15 cellular contexts compared by ENCODE assay signal in genomic region chr3:31246293-31247062, GRCh38.
DNase-seq lines count a peak whose midpoint lies in the region; TF ChIP-seq lines count a peak whose summit lies in the region.
"Had no signal": no experiment of that assay in that cellular context is flagged by ENCODE, and none has a peak within 500 bp of the region (broad histone marks: within the 10 kb centered on the region; RNA-seq: fewer than 3 reads in every experiment).

No MANE protein-coding gene starts in this region.

- H3K4me1 ChIP-seq in Loucy (ENCODE audit: insufficient read depth, low read length, poor library complexity, severe bottlenecking) = peaks cover 87% of the 10 kb centered on the region
- no peaks in the 10 kb centered on the region for H3K4me1 ChIP-seq in esophagus muscularis mucosa
- H3K4me1 ChIP-seq: Peyer's patch had no signal

- no peaks in the 10 kb centered on the region for H4K20me1 ChIP-seq in Loucy (ENCODE audit: insufficient read depth, low read length, poor library complexity, severe bottlenecking)

- no peaks in the 10 kb centered on the region for H3K9me2 ChIP-seq in Loucy (replicated peaks; ENCODE audit: low read depth, low read length)

- no peak overlapping the region for H3K4me3 ChIP-seq in Loucy (ENCODE audit: low read length, poor library complexity, severe bottlenecking)
- H3K4me3 ChIP-seq in esophagus muscularis mucosa = no peak overlapping the region
- H3K4me3 ChIP-seq: Peyer's patch had no signal

- TF ChIP-seq EP300 in esophagus muscularis mucosa (IDR thresholded peaks at IDR 0.05) = no peak

- H3K27me3 ChIP-seq in Loucy (ENCODE audit: insufficient read depth, low read length, poor library complexity, severe bottlenecking) (no peaks in the 10 kb centered on the region), esophagus muscularis mucosa (no peaks in the 10 kb centered on the region)
- H3K27me3 ChIP-seq: Peyer's patch had no signal

- H3K4me1 Mint-ChIP-seq in progenitor cell of endocrine pancreas (ENCODE audit: low read depth) = peaks cover 19% of the 10 kb centered on the region
- H3K4me1 Mint-ChIP-seq: B cell had no signal

- peak overlapping the region; percentile 76 for H2AFZ ChIP-seq in Loucy (ENCODE audit: low read length)

- TF ChIP-seq CTCF in Loucy (conservative IDR thresholded peaks at IDR 0.05; ENCODE audit: low read length) (no peak), esophagus muscularis mucosa (IDR thresholded peaks at IDR 0.05) (no peak), progenitor cell of endocrine pancreas (IDR thresholded peaks at IDR 0.05; ENCODE audit: unreplicated experiment) (no peak)

- no peaks in the 10 kb centered on the region for H3K27me3 Mint-ChIP-seq in progenitor cell of endocrine pancreas
- H3K27me3 Mint-ChIP-seq: CD4-positive, alpha-beta T cell had no signal

- H3K36me3 ChIP-seq in Loucy (ENCODE audit: insufficient read depth, low read length) (no peaks in the 10 kb centered on the region), esophagus muscularis mucosa (no peaks in the 10 kb centered on the region)
- H3K36me3 ChIP-seq: Peyer's patch had no signal

- H3K4me3 Mint-ChIP-seq in progenitor cell of endocrine pancreas (ENCODE audit: low read depth) = no peak overlapping the region
- H3K4me3 Mint-ChIP-seq: B cell; CD4-positive, alpha-beta T cell had no signal

- intact Hi-C loops in esophagus muscularis mucosa (cut with DNase I) = no loop called here

- peak overlapping the region; percentile 50 for H3K9ac ChIP-seq in Loucy (ENCODE audit: low read depth, low read length, poor library complexity, severe bottlenecking)

- peak overlapping the region; percentile 23 for H3K4me2 ChIP-seq in Loucy (ENCODE audit: low read depth, low read length, poor library complexity, severe bottlenecking)

- DNase-seq in NCI-H1092 treated with DMSO at 0.1 percent for 48 hours (lab: John Stamatoyannopoulos, UW) (peak; percentile 7), NCI-H1092 (lab: John Stamatoyannopoulos, UW) (no peak), esophagus muscularis mucosa (ENCODE audit: extremely low spot score) (peak; percentile 34), progenitor cell of endocrine pancreas (ENCODE audit: low spot score, unreplicated experiment) (no peak), LoVo (ENCODE audit: low spot score) (no peak), HuH-7 (ENCODE audit: low spot score) (no peak), DMS53 (lab: John Stamatoyannopoulos, UW) (no peak)
- DNase-seq: CD4-positive, alpha-beta T cell; NCI-H1930; NCI-H446; NCI-H774; Peyer's patch had no signal

- H3K27ac Mint-ChIP-seq in progenitor cell of endocrine pancreas = peak overlapping the region; percentile 87
- H3K27ac Mint-ChIP-seq: B cell; CD4-positive, alpha-beta T cell had no signal

- H3K27ac ChIP-seq in esophagus muscularis mucosa (replicated peaks in 1 of 4) = no peak overlapping the region
- H3K27ac ChIP-seq: 22Rv1, Peyer's patch had no signal

- no peaks in the 10 kb centered on the region for H3F3A ChIP-seq in Loucy (ENCODE audit: low read depth)

- H3K9me3 ChIP-seq in Loucy (ENCODE audit: insufficient read depth, low read depth, low read length) (no peaks in the 10 kb centered on the region), esophagus muscularis mucosa (no peaks in the 10 kb centered on the region)
- H3K9me3 ChIP-seq: Peyer's patch had no signal

- WGBS in esophagus muscularis mucosa = 73% methylated on average over 2 of the region's 2 CpGs

- TF ChIP-seq POLR2A in esophagus muscularis mucosa (IDR thresholded peaks at IDR 0.05; ENCODE audit: low read depth) = no peak

- H3K79me2 ChIP-seq in Loucy (ENCODE audit: insufficient read depth, low read length) = peaks cover 53% of the 10 kb centered on the region

- no peaks in the 10 kb centered on the region for H3K36me3 Mint-ChIP-seq in progenitor cell of endocrine pancreas (ENCODE audit: insufficient read depth)

- H3K9me3 Mint-ChIP-seq in progenitor cell of endocrine pancreas (ENCODE audit: low read depth) = peaks cover 4% of the 10 kb centered on the region

Comparison
In these comparisons a context has a peak if more than half of its experiments do, and no peak if none do; other contexts are left out.
1. DNase-seq: peak in NCI-H1092 treated with DMSO at 0.1 percent for 48 hours (single experiment) and esophagus muscularis mucosa (single experiment); none in NCI-H1092 (single experiment), progenitor cell of endocrine pancreas (single experiment), LoVo (single experiment), HuH-7 (single experiment) and DMS53 (single experiment).